30 cellular contexts compared by ENCODE assay signal in genomic region chr7:103921692-103922091, GRCh38.
"Had no signal": no experiment of that assay in that cellular context is flagged by ENCODE, and none has a peak within 500 bp of the region (broad histone marks: within the 10 kb centered on the region; RNA-seq: fewer than 3 reads in every experiment).

No MANE protein-coding gene starts in this region.

- H3K27ac ChIP-seq: neutrophil, ovary, parathyroid adenoma, psoas muscle, skin epidermis, spleen, suprapubic skin, testis, tibial artery, transverse colon, upper lobe of right lung, uterus had no signal

- H3K36me3 ChIP-seq: neutrophil, ovary, spleen, suprapubic skin, tibial artery, transverse colon, upper lobe of right lung, uterus had no signal

- H3K4me3 ChIP-seq: ovary, psoas muscle, skin epidermis, smooth muscle cell, spleen, suprapubic skin, testis, tibial artery, transverse colon, upper lobe of right lung, uterus had no signal

- H3K9ac ChIP-seq: parathyroid adenoma had no signal

- DNase-seq: naive thymus-derived CD8-positive, alpha-beta T cell; nephron progenitor cell; nucleus accumbens; ovary; posterior cingulate gyrus; psoas muscle; right cardiac atrium; spleen; stimulated activated CD4-positive, alpha-beta T cell treated with anti-CD3 and anti-CD28 coated beads, Interleukin-12 subunit alpha, Interleukin-12 subunit beta, amount 100 ng/mL, for 4 hours; stimulated activated CD4-positive, alpha-beta T cell treated with anti-CD3 and anti-CD28 coated beads, Interleukin-1b, Interleukin-23, amount 100 ng/mL, for 48 hours; stimulated activated CD4-positive, alpha-beta T cell treated with anti-CD3 and anti-CD28 coated beads, Interleukin-4, amount 100 ng/mL, for 1 hour; stimulated activated CD4-positive, alpha-beta T cell treated with anti-CD3 and anti-CD28 coated beads, Interleukin-4, amount 100 ng/mL, for 4 hours; stimulated activated CD8-positive, alpha-beta memory T cell treated with anti-CD3 and anti-CD28 coated beads, Interleukin-4, amount 100 ng/mL, for 48 hours; stimulated activated naive CD4-positive, alpha-beta T cell; stimulated activated naive CD8-positive, alpha-beta T cell treated with anti-CD3 and anti-CD28 coated beads, Interleukin-15, amount 100 ng/mL, for 72 hours; stimulated activated naive CD8-positive, alpha-beta T cell treated with anti-CD3 and anti-CD28 coated beads, Interleukin-15, Interleukin-2, amounts not matched to agents 100 U/mL and 50 U/mL, for 24 hours; substantia nigra; testis; tibial artery; transverse colon; upper lobe of right lung; uterus had no signal

- H3K79me2 ChIP-seq: parathyroid adenoma had no signal

- H3K4me2 ChIP-seq: smooth muscle cell had no signal

- H3K9me3 ChIP-seq: neutrophil, ovary, psoas muscle, spleen, suprapubic skin, testis, tibial artery, transverse colon, upper lobe of right lung, uterus had no signal

- H2AFZ ChIP-seq: parathyroid adenoma had no signal

- ATAC-seq: naive thymus-derived CD8-positive, alpha-beta T cell; natural killer cell treated with Interleukin-12 subunit alpha and Interleukin-12 subunit beta and Interleukin-15 and Interleukin-18, amount 100 ng/mL, for 72 hours; psoas muscle; right cardiac atrium; sciatic nerve; stimulated activated memory B cell treated with anti-CD40 and anti-IgM and Interleukin-4, amounts not matched to agents 10 μg/mL and 1 μg/mL and 100 μg/mL, for 72 hours; stimulated activated naive CD8-positive, alpha-beta T cell treated with anti-CD3 and anti-CD28 coated beads, Interleukin-15, amount 100 ng/mL, for 72 hours; stimulated activated naive CD8-positive, alpha-beta T cell treated with anti-CD3 and anti-CD28 coated beads, Interleukin-15, Interleukin-2, amounts not matched to agents 100 U/mL and 50 U/mL, for 24 hours; upper lobe of right lung had no signal

- H3K4me1 ChIP-seq: parathyroid adenoma, psoas muscle, spleen, suprapubic skin, testis, tibial artery, transverse colon, upper lobe of right lung, uterus had no signal

- H3K27me3 ChIP-seq: neutrophil, ovary, suprapubic skin, testis, tibial artery, transverse colon, upper lobe of right lung had no signal
